Comparison of ENCODE assay signal across 8 cellular contexts in the genomic region with DNA sequence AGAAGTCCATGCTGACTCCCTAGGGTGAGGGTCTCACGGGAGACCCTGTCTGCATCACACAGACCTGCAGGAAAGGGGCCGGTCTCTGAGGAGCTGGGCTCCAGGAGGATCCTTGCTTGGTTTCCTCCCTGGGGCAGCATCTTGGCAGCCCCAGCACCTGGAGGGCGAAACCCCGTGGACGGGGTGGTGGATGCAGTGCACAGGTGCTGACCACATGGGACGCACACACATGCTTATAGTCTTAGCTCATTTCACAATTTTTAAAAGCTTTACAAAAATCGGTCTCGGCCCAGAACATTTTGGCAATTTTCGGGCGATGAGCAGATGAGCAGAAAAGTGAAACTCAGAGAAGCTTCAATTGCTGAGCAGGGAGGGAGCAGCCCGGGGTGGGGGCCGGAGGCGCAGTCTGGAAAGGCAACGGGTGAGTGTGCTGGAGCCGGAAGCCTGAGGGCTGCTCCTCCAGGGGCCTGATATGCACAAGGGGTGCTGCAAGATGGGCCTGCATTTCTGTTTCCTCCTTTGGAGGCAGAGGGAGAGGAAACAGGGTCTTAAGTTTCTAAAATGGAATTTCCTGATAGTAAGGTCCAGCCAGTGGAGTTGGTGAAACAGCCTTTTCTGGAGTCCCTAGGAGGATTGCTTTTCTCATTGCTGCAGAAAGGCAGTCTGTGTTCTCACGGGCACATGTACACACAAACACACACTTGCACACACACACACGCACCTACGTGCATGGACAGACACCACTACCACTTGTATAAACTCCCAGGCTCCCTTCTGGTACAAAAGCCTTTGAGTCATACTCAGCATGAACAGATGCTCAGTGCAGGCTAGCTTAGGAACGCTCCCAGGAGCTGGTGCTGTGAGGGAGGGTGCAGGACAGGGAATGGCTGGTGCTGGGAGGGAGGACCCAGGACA.
A peak's percentile ranks its signal among the peaks of the same experiment; 100 is the strongest.
DNase-seq lines count a peak whose midpoint lies in the region; ATAC-seq and TF ChIP-seq lines count a peak whose summit lies in the region.

No MANE protein-coding gene starts in this region.

- no peak overlapping the region for H3K4me3 Mint-ChIP-seq in activated CD4-positive, alpha-beta memory T cell treated with anti-CD3 and anti-CD28 coated beads for 36 hours

- no peaks in the 10 kb centered on the region for H4K20me1 ChIP-seq in fibroblast of lung (ENCODE audit: control insufficient read depth, extremely low read depth, insufficient read depth, low read length)

- H3K9me3 ChIP-seq in AG04450 (ENCODE audit: control insufficient read depth, insufficient read depth, low read length) (peaks cover 19% of the 10 kb centered on the region), fibroblast of lung (ENCODE audit: control insufficient read depth, insufficient read depth, low read depth, low read length) (peaks cover 3% of the 10 kb centered on the region)

- H3K27ac ChIP-seq in AG04450 (ENCODE audit: low read depth, low read length) (no peak overlapping the region), fibroblast of lung (ENCODE audit: insufficient read depth, low read length) (no peak overlapping the region)

- no peaks in the 10 kb centered on the region for H3K79me2 ChIP-seq in fibroblast of lung (ENCODE audit: control insufficient read depth, insufficient read depth, low read length)

- H3K4me1 ChIP-seq in fibroblast of lung (ENCODE audit: control insufficient read depth, extremely low read depth, insufficient read depth, low read length), result no peaks in the 10 kb centered on the region

- peaks cover 12% of the 10 kb centered on the region for H3K4me1 Mint-ChIP-seq in activated CD4-positive, alpha-beta memory T cell treated with anti-CD3 and anti-CD28 coated beads for 36 hours (ENCODE audit: low read depth)

- peak; percentile 18 for DNase-seq in AG04450 (ENCODE audit: low read depth, low spot score)
- DNase-seq in NCI-H446 treated with DMSO at 0.1 percent for 48 hours (lab: John Stamatoyannopoulos, UW), result peak; percentile 5
- DNase-seq in fibroblast of lung (ENCODE audit: low read depth in 2 of 2), result peak; percentile 23 to 56
- peak; percentile 47 for DNase-seq in superior temporal gyrus (ENCODE audit: extremely low spot score)
- no peak for DNase-seq in medulla oblongata (ENCODE audit: extremely low spot score)
- no peak for DNase-seq in activated CD4-positive, alpha-beta memory T cell treated with anti-CD3 and anti-CD28 coated beads for 36 hours

- POLR2A ChIA-PET in AG04450 (lab: Yijun Ruan, JAX), result no interaction called here
- POLR2A ChIA-PET in activated CD4-positive, alpha-beta memory T cell treated with anti-CD3 and anti-CD28 coated beads for 36 hours (lab: Charles Lee), result no interaction called here

- H3K9me3 Mint-ChIP-seq in activated CD4-positive, alpha-beta memory T cell treated with anti-CD3 and anti-CD28 coated beads for 36 hours, result no peaks in the 10 kb centered on the region

- H3K36me3 Mint-ChIP-seq in activated CD4-positive, alpha-beta memory T cell treated with anti-CD3 and anti-CD28 coated beads for 36 hours, result no peaks in the 10 kb centered on the region

- no peak overlapping the region for H2AFZ ChIP-seq in fibroblast of lung (ENCODE audit: low read length)

- no peak overlapping the region for H3K4me3 ChIP-seq in AG04450 (ENCODE audit: low read depth, low read length)
- H3K4me3 ChIP-seq in fibroblast of lung (replicated peaks in 1 of 4; ENCODE audit: control extremely low read depth in 1 of 4, insufficient read depth in 1 of 4, low read depth in 3 of 4, low read length in 4 of 4), result peak overlapping the region in 1 of 4 experiments; percentile 33

- CTCF ChIA-PET in AG04450 (lab: Charles Lee), result no interaction called here
- CTCF ChIA-PET in activated CD4-positive, alpha-beta memory T cell treated with anti-CD3 and anti-CD28 coated beads for 36 hours (lab: Charles Lee), result no interaction called here

- no peaks in the 10 kb centered on the region for H3K27me3 ChIP-seq in AG04450 (ENCODE audit: control insufficient read depth, insufficient read depth, low read length)
- H3K27me3 ChIP-seq in fibroblast of lung (ENCODE audit: control insufficient read depth, insufficient read depth, low read length), result no peaks in the 10 kb centered on the region

- peaks cover 4% of the 10 kb centered on the region for H3K27me3 Mint-ChIP-seq in activated CD4-positive, alpha-beta memory T cell treated with anti-CD3 and anti-CD28 coated beads for 36 hours

- no peak overlapping the region for H3K9ac ChIP-seq in fibroblast of lung (ENCODE audit: insufficient read depth, low read length)

- peak overlapping the region; percentile 33 for H3K4me2 ChIP-seq in fibroblast of lung (ENCODE audit: extremely low read depth, insufficient read depth, low read length)

- peak; percentile 34 for ATAC-seq in GM18868 (IDR thresholded peaks at IDR 0.05; ENCODE audit: unreplicated experiment)
- ATAC-seq in HG03571 (IDR thresholded peaks at IDR 0.05; ENCODE audit: unreplicated experiment), result no peak

- TF ChIP-seq CTCF in AG04450 (IDR thresholded peaks at IDR 0.05; ENCODE audit: low read depth, low read length) (no peak), fibroblast of lung (conservative IDR thresholded peaks at IDR 0.05 in 1 of 2, IDR thresholded peaks at IDR 0.05 in 1 of 2; ENCODE audit: low read depth in 1 of 2, low read length in 2 of 2) (no peak)

- peaks cover 5% of the 10 kb centered on the region for H3K36me3 ChIP-seq in fibroblast of lung (ENCODE audit: control insufficient read depth, insufficient read depth, low read length)

- no peak overlapping the region for H3K27ac Mint-ChIP-seq in activated CD4-positive, alpha-beta memory T cell treated with anti-CD3 and anti-CD28 coated beads for 36 hours

- intact Hi-C loops in activated CD4-positive, alpha-beta memory T cell treated with anti-CD3 and anti-CD28 coated beads for 36 hours (cut with micrococcal nuclease), result no loop called here

Comparison
In these comparisons a context has a peak if more than half of its experiments do, and no peak if none do; other contexts are left out.
1. DNase-seq: peak in AG04450 (single experiment), NCI-H446 treated with DMSO at 0.1 percent for 48 hours (single experiment), fibroblast of lung (2 of 2) and superior temporal gyrus (single experiment); none in medulla oblongata (single experiment) and activated CD4-positive, alpha-beta memory T cell treated with anti-CD3 and anti-CD28 coated beads for 36 hours (single experiment).